In the genomic region with DNA sequence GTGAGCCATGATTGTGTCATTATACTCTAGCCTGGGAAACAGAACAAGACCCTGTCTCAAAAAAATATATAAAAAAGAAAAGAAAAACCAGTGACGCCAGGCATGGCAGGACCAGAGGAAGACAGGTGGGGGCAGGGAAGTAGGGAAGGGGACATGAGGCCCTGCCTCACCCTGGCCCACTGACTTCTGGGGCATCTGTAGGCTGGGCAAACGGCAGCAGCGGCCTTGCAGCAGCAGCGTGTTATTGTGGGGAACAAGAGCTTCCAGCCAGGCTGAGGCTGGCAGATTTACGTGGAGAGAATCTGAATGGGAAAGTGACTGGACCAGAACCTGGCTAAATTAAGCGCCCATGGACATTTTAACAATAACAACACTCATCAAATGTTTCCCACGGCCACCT, we compare ENCODE assay signal across 18 cellular contexts.
"Had no signal": no experiment of that assay in that cellular context is flagged by ENCODE, and none has a peak within 500 bp of the region (broad histone marks: within the 10 kb centered on the region; RNA-seq: fewer than 3 reads in every experiment).

No MANE protein-coding gene starts in this region.

- H3K4me3 ChIP-seq: hepatocyte, left lung, mucosa of descending colon, suprapubic skin had no signal

- H3K27me3 Mint-ChIP-seq: activated CD4-positive, alpha-beta T cell treated with anti-CD3 and anti-CD28 coated beads, Interleukin-2, amount 10 ng/mL, durations not matched to agents 7 days and 5 days; activated naive CD4-positive, alpha-beta T cell treated with anti-CD3 and anti-CD28 coated beads, Interleukin-2, amount 50 U/mL, for 24 hours; effector memory CD8-positive, alpha-beta T cell; naive B cell; stimulated activated naive CD8-positive, alpha-beta T cell treated with anti-CD3 and anti-CD28 coated beads, Interleukin-15, Interleukin-2, amounts not matched to agents 100 ng/mL and 50 ng/mL, for 24 hours; type B pancreatic cell had no signal

- H3K36me3 Mint-ChIP-seq: activated naive CD4-positive, alpha-beta T cell treated with anti-CD3 and anti-CD28 coated beads, Interleukin-2, amount 50 U/mL, for 24 hours; naive B cell had no signal

- H2AFZ ChIP-seq: hepatocyte had no signal

- H3K4me3 Mint-ChIP-seq: activated CD4-positive, alpha-beta T cell treated with anti-CD3 and anti-CD28 coated beads, Interleukin-2, amount 10 ng/mL, durations not matched to agents 7 days and 5 days; activated CD8-positive, alpha-beta T cell treated with anti-CD3 and anti-CD28 coated beads, Interleukin-2, amount 10 ng/mL, durations not matched to agents 7 days and 5 days; activated naive CD4-positive, alpha-beta T cell treated with anti-CD3 and anti-CD28 coated beads, Interleukin-2, amount 50 U/mL, for 24 hours; activated T-cell treated with anti-CD3 and anti-CD28 coated beads, Interleukin-2, amount 50 U/mL, for 72 hours; effector memory CD8-positive, alpha-beta T cell; naive B cell; stimulated activated naive CD8-positive, alpha-beta T cell treated with anti-CD3 and anti-CD28 coated beads, Interleukin-15, Interleukin-2, amounts not matched to agents 100 ng/mL and 50 ng/mL, for 24 hours; T-helper 1 cell treated with Interleukin-12 subunit alpha and Interleukin-12 subunit beta and Interleukin-4 antibody, amounts not matched to agents 30 μg/mL and 1 μg/mL, for 36 hours; type B pancreatic cell had no signal

- H3K27ac Mint-ChIP-seq: activated CD4-positive, alpha-beta T cell treated with anti-CD3 and anti-CD28 coated beads, Interleukin-2, amount 10 ng/mL, durations not matched to agents 7 days and 5 days; activated CD8-positive, alpha-beta T cell treated with anti-CD3 and anti-CD28 coated beads, Interleukin-2, amount 10 ng/mL, durations not matched to agents 7 days and 5 days; activated naive CD4-positive, alpha-beta T cell treated with anti-CD3 and anti-CD28 coated beads, Interleukin-2, amount 50 U/mL, for 24 hours; activated T-cell treated with anti-CD3 and anti-CD28 coated beads, Interleukin-2, amount 50 U/mL, for 72 hours; naive B cell; stimulated activated naive CD8-positive, alpha-beta T cell treated with anti-CD3 and anti-CD28 coated beads, Interleukin-15, Interleukin-2, amounts not matched to agents 100 ng/mL and 50 ng/mL, for 24 hours; T-helper 1 cell treated with Interleukin-12 subunit alpha and Interleukin-12 subunit beta and Interleukin-4 antibody, amounts not matched to agents 30 μg/mL and 1 μg/mL, for 36 hours; type B pancreatic cell had no signal

- H3K9me3 ChIP-seq: left lung, mucosa of descending colon, suprapubic skin had no signal

- H3K4me1 Mint-ChIP-seq: activated CD4-positive, alpha-beta T cell treated with anti-CD3 and anti-CD28 coated beads, Interleukin-2, amount 10 ng/mL, durations not matched to agents 7 days and 5 days; activated naive CD4-positive, alpha-beta T cell treated with anti-CD3 and anti-CD28 coated beads, Interleukin-2, amount 50 U/mL, for 24 hours; naive B cell had no signal

- H3K27ac ChIP-seq: hepatocyte, left lung, suprapubic skin had no signal

- H3K27me3 ChIP-seq: hepatocyte, left lung, suprapubic skin had no signal

- H3K36me3 ChIP-seq: suprapubic skin had no signal

- DNase-seq: activated CD4-positive, alpha-beta T cell treated with anti-CD3 and anti-CD28 coated beads, Interleukin-2, amount 10 ng/mL, durations not matched to agents 7 days and 5 days; activated CD8-positive, alpha-beta memory T cell treated with anti-CD3 and anti-CD28 coated beads, Interleukin-2, amount 50 U/mL, for 48 hours; activated CD8-positive, alpha-beta T cell treated with anti-CD3 and anti-CD28 coated beads, Interleukin-2, amount 10 ng/mL, durations not matched to agents 7 days and 5 days; activated effector memory CD4-positive, alpha-beta T cell treated with anti-CD3 and anti-CD28 coated beads, Interleukin-2, amount 50 U/mL, for 16 hours; activated T-cell treated with anti-CD3 and anti-CD28 coated beads, Interleukin-2, amount 50 U/mL, for 72 hours; dermis blood vessel endothelial cell; effector memory CD8-positive, alpha-beta T cell; left lung; mucosa of descending colon; naive B cell; retina had no signal

- H3K4me1 ChIP-seq: left lung, suprapubic skin had no signal

- H3K9me3 Mint-ChIP-seq: activated CD4-positive, alpha-beta T cell treated with anti-CD3 and anti-CD28 coated beads, Interleukin-2, amount 10 ng/mL, durations not matched to agents 7 days and 5 days; activated naive CD4-positive, alpha-beta T cell treated with anti-CD3 and anti-CD28 coated beads, Interleukin-2, amount 50 U/mL, for 24 hours; activated T-cell treated with anti-CD3 and anti-CD28 coated beads, Interleukin-2, amount 50 U/mL, for 72 hours; effector memory CD8-positive, alpha-beta T cell; naive B cell; stimulated activated naive CD8-positive, alpha-beta T cell treated with anti-CD3 and anti-CD28 coated beads, Interleukin-15, Interleukin-2, amounts not matched to agents 100 ng/mL and 50 ng/mL, for 24 hours; T-helper 1 cell treated with Interleukin-12 subunit alpha and Interleukin-12 subunit beta and Interleukin-4 antibody, amounts not matched to agents 30 μg/mL and 1 μg/mL, for 36 hours; type B pancreatic cell had no signal

- ATAC-seq: activated CD4-positive, CD25-positive, alpha-beta regulatory T cell treated with anti-CD3 and anti-CD28 coated beads, Interleukin-2, amount 50 U/mL, for 24 hours; activated CD8-positive, alpha-beta T cell treated with anti-CD3 and anti-CD28 coated beads, Interleukin-2, amount 10 ng/mL, durations not matched to agents 7 days and 5 days; activated T-cell treated with anti-CD3 and anti-CD28 coated beads, Interleukin-2, amount 50 U/mL, for 72 hours; effector memory CD8-positive, alpha-beta T cell; left lung; mucosa of descending colon had no signal

- H3K4me2 ChIP-seq: hepatocyte had no signal
